ENCODE assay signal across 8 cellular contexts in genomic region chr12:113642672-113643071, GRCh38.
"Had no signal": no experiment of that assay in that cellular context is flagged by ENCODE, and none has a peak within 500 bp of the region (broad histone marks: within the 10 kb centered on the region; RNA-seq: fewer than 3 reads in every experiment).

No MANE protein-coding gene starts in this region.

- ATAC-seq: GM12878 had no signal

- DNase-seq: GDM1, GF-D8 had no signal

- H3K4me3 ChIP-seq: GM12878 had no signal

- FAIRE-seq: G401.6, GM12878, GM12891, GM12892, GM18507, GM19239 had no signal
